ENCODE assay signal across 11 cellular contexts in the genomic region with DNA sequence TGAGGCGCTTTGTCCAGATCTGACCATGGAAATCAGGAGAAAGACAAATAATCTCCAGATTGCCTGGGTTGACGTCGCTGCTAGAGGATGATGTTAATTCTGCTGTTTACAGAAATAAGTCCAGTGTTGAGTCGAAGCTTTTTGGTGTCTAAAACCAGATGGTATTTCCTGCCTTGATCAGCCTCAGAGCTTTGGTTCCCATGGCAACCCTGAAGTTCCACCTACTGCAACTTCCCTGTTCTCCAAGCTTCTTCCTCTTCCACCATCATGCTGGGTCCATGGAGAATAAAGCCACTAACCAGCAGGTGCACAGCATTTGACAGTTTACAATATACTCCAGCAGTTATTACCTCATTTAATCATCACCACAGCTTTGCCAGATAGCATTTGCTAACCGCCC. TPM values are rescaled to one million over a fixed set of nuclear protein-coding genes. Genes with fewer than 3 reads are reported as not detected.
A peak's percentile ranks its signal among the peaks of the same experiment; 100 is the strongest.
DNase-seq lines count a peak whose midpoint lies in the region; ATAC-seq and TF ChIP-seq lines count a peak whose summit lies in the region.
"Had no signal": no experiment of that assay in that cellular context is flagged by ENCODE, and none has a peak within 500 bp of the region (broad histone marks: within the 10 kb centered on the region; RNA-seq: fewer than 3 reads in every experiment).

No MANE protein-coding gene starts in this region.

- no peak for TF ChIP-seq CTCF in fibroblast of mammary gland (conservative IDR thresholded peaks at IDR 0.05; ENCODE audit: control insufficient read depth, insufficient read depth, low read depth, low read length)
- TF ChIP-seq CTCF in foreskin keratinocyte (conservative IDR thresholded peaks at IDR 0.05) = no peak

- no peaks in the 10 kb centered on the region for H3K4me1 ChIP-seq in foreskin keratinocyte

- ATAC-seq in foreskin keratinocyte = no peak
- ATAC-seq: Panc1 had no signal

- H3K27me3 ChIP-seq in foreskin keratinocyte = peaks cover 6% of the 10 kb centered on the region

- H3K27ac ChIP-seq in foreskin keratinocyte = no peak overlapping the region
- H3K27ac ChIP-seq: 22Rv1 had no signal

- H3K4me3 ChIP-seq in fibroblast of mammary gland (ENCODE audit: control insufficient read depth, low read depth, low read length) = no peak overlapping the region

- DNase-seq in DMS53 (lab: John Stamatoyannopoulos, UW) = peak; percentile 61
- no peak for DNase-seq in DMS53 treated with DMSO at 0.1 percent for 48 hours (lab: John Stamatoyannopoulos, UW; ENCODE audit: unreplicated experiment)
- DNase-seq in NCI-H2171 (lab: John Stamatoyannopoulos, UW) = peak; percentile 7
- DNase-seq in fibroblast of mammary gland (ENCODE audit: low read depth) = peak; percentile 64
- DNase-seq in putamen (ENCODE audit: low spot score) = peak; percentile 8
- DNase-seq in activated CD4-positive, CD25-positive, alpha-beta regulatory T cell treated with anti-CD3 and anti-CD28 coated beads, Interleukin-2, amount 50 U/mL, for 72 hours = no peak
- DNase-seq in NCI-H2227 (lab: John Stamatoyannopoulos, UW; ENCODE audit: unreplicated experiment) = no peak
- no peak for DNase-seq in foreskin keratinocyte
- DNase-seq: activated naive CD4-positive, alpha-beta T cell treated with anti-CD3 and anti-CD28 coated beads for 36 hours had no signal

RNA-seq across cellular contexts. Expression of a gene that starts 18.0 kb away (rescaled TPM):
- total RNA-seq in foreskin keratinocyte = not detected in 2 replicates
- polyA plus RNA-seq in foreskin keratinocyte = not detected in 2 replicates
- total RNA-seq: activated naive CD4-positive, alpha-beta T cell treated with anti-CD3 and anti-CD28 coated beads for 36 hours had no signal

Comparison
In these comparisons a context has a peak if more than half of its experiments do, and no peak if none do; other contexts are left out.
1. DNase-seq: peak in DMS53 (single experiment), NCI-H2171 (single experiment), fibroblast of mammary gland (single experiment) and putamen (single experiment); none in DMS53 treated with DMSO at 0.1 percent for 48 hours (single experiment), activated CD4-positive, CD25-positive, alpha-beta regulatory T cell treated with anti-CD3 and anti-CD28 coated beads, Interleukin-2, amount 50 U/mL, for 72 hours (single experiment), NCI-H2227 (single experiment) and foreskin keratinocyte (0 of 2).